Comparison of ENCODE assay signal across 1 cellular context in the genomic region with DNA sequence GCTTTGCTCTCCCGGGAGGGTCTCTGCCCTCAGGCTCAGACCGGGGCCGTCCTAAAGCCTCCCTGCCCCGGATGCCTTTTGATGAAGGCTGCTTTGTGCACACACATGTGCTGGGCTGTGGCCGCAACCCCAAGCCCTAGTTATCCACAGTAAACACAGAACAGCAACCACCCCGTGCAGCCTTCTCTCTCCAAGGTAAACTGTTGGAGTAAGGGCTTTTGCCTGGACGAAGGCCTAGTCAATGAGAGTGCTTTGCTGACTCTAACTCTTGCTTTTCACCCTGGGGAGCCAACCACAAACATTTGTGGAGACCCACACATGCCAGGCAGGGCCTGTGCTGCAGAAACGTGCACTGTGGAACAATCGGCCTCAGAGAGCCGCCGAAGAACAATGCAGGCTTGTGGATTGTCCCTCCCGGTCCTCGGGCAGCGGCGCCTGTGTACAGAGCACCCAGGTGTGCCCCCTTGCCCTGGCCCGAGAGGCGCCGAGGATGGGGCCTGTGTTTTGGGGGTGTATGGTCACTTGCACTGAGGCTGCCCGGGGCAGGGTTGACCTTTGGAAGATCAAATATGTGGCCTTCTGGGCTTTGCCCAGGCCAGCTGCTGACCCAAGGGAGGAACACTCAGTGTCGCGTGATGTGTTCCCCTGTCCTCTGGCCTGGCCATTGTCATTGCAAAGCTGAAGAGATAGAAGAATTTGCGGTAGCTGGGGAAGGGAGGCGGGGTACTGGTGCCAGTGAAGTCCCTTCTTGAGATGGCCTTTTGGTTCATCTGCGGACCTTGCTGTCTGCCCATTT.
TF ChIP-seq lines count a peak whose summit lies in the region.

No MANE protein-coding gene starts in this region.

TF ChIP-seq in HepG2, 621 proteins besides CTCF, POLR2A, EP300 and RAD21 (continued from another document and continues in another):
- TF ChIP-seq, protein P1, sequence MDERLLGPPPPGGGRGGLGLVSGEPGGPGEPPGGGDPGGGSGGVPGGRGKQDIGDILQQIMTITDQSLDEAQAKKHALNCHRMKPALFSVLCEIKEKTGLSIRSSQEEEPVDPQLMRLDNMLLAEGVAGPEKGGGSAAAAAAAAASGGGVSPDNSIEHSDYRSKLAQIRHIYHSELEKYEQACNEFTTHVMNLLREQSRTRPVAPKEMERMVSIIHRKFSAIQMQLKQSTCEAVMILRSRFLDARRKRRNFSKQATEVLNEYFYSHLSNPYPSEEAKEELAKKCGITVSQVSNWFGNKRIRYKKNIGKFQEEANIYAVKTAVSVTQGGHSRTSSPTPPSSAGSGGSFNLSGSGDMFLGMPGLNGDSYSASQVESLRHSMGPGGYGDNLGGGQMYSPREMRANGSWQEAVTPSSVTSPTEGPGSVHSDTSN (CRISPR knock-in tag; IDR thresholded peaks at IDR 0.05), result no peak
- TF ChIP-seq, protein P2, sequence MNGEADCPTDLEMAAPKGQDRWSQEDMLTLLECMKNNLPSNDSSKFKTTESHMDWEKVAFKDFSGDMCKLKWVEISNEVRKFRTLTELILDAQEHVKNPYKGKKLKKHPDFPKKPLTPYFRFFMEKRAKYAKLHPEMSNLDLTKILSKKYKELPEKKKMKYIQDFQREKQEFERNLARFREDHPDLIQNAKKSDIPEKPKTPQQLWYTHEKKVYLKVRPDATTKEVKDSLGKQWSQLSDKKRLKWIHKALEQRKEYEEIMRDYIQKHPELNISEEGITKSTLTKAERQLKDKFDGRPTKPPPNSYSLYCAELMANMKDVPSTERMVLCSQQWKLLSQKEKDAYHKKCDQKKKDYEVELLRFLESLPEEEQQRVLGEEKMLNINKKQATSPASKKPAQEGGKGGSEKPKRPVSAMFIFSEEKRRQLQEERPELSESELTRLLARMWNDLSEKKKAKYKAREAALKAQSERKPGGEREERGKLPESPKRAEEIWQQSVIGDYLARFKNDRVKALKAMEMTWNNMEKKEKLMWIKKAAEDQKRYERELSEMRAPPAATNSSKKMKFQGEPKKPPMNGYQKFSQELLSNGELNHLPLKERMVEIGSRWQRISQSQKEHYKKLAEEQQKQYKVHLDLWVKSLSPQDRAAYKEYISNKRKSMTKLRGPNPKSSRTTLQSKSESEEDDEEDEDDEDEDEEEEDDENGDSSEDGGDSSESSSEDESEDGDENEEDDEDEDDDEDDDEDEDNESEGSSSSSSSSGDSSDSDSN (CRISPR knock-in tag; IDR thresholded peaks at IDR 0.05), result peak; percentile 91
- TF ChIP-seq ZNF883 (CRISPR knock-in tag; IDR thresholded peaks at IDR 0.05; ENCODE audit: not compliant biosample characterization) (peak; percentile 17), MIER3 (CRISPR knock-in tag; IDR thresholded peaks at IDR 0.05; ENCODE audit: borderline replicate concordance) (0 out of 2 replicates have a peak, but pooled peaks have one; percentile 16), ZNF570 (CRISPR knock-in tag; IDR thresholded peaks at IDR 0.05; ENCODE audit: borderline replicate concordance) (no peak), ZBTB8A (CRISPR knock-in tag; IDR thresholded peaks at IDR 0.05; ENCODE audit: borderline replicate concordance, low read depth) (no peak), NAIF1 (CRISPR knock-in tag; IDR thresholded peaks at IDR 0.05; ENCODE audit: borderline replicate concordance) (0 out of 2 replicates have a peak, but pooled peaks have one; percentile 35), ZC3H4 (CRISPR knock-in tag; IDR thresholded peaks at IDR 0.05; ENCODE audit: borderline replicate concordance) (no peak), MEIS2 (CRISPR knock-in tag; IDR thresholded peaks at IDR 0.05) (peak; percentile 78; the same call in 1 of the 2 replicates), ARID4A (CRISPR knock-in tag; IDR thresholded peaks at IDR 0.05; ENCODE audit: borderline replicate concordance) (peak; percentile 74; the same call in 1 of the 2 replicates), ZNF567 (CRISPR knock-in tag; IDR thresholded peaks at IDR 0.05; ENCODE audit: borderline replicate concordance) (peak; percentile 50; the same call in 1 of the 2 replicates), BRF2 (CRISPR knock-in tag; IDR thresholded peaks at IDR 0.05) (no peak), IKZF4 (CRISPR knock-in tag; IDR thresholded peaks at IDR 0.05; ENCODE audit: borderline replicate concordance, low read depth, not compliant biosample characterization) (no peak), FOXP1 (IDR thresholded peaks at IDR 0.05) (no peak), FOXP1 (CRISPR knock-in tag; IDR thresholded peaks at IDR 0.05) (peak; percentile 60), SCMH1 (CRISPR knock-in tag; IDR thresholded peaks at IDR 0.05; ENCODE audit: borderline replicate concordance) (no peak), CREM (IDR thresholded peaks at IDR 0.05) (peak; percentile 68; the same call in 1 of the 2 replicates), CREM (CRISPR knock-in tag; IDR thresholded peaks at IDR 0.05) (no peak), ZNF225 (CRISPR knock-in tag; IDR thresholded peaks at IDR 0.05) (peak; percentile 61; the same call in 1 of the 2 replicates), THAP9 (CRISPR knock-in tag; IDR thresholded peaks at IDR 0.05; ENCODE audit: borderline replicate concordance) (peak; percentile 82; the same call in 1 of the 2 replicates), CBFB (CRISPR knock-in tag; IDR thresholded peaks at IDR 0.05) (0 out of 2 replicates have a peak, but pooled peaks have one; percentile 44), RFX3 (CRISPR knock-in tag; IDR thresholded peaks at IDR 0.05) (no peak), ZNF614 (CRISPR knock-in tag; IDR thresholded peaks at IDR 0.05; ENCODE audit: borderline replicate concordance) (no peak), NCOR1 (IDR thresholded peaks at IDR 0.05; ENCODE audit: borderline replicate concordance, low read length) (peak; percentile 85), XBP1 (CRISPR knock-in tag; IDR thresholded peaks at IDR 0.05) (no peak)
- TF ChIP-seq, protein P3, sequence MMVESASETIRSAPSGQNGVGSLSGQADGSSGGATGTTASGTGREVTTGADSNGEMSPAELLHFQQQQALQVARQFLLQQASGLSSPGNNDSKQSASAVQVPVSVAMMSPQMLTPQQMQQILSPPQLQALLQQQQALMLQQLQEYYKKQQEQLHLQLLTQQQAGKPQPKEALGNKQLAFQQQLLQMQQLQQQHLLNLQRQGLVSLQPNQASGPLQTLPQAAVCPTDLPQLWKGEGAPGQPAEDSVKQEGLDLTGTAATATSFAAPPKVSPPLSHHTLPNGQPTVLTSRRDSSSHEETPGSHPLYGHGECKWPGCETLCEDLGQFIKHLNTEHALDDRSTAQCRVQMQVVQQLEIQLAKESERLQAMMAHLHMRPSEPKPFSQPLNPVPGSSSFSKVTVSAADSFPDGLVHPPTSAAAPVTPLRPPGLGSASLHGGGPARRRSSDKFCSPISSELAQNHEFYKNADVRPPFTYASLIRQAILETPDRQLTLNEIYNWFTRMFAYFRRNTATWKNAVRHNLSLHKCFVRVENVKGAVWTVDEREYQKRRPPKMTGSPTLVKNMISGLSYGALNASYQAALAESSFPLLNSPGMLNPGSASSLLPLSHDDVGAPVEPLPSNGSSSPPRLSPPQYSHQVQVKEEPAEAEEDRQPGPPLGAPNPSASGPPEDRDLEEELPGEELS (CRISPR knock-in tag; IDR thresholded peaks at IDR 0.05), result peak; percentile 78
- TF ChIP-seq, protein P4, sequence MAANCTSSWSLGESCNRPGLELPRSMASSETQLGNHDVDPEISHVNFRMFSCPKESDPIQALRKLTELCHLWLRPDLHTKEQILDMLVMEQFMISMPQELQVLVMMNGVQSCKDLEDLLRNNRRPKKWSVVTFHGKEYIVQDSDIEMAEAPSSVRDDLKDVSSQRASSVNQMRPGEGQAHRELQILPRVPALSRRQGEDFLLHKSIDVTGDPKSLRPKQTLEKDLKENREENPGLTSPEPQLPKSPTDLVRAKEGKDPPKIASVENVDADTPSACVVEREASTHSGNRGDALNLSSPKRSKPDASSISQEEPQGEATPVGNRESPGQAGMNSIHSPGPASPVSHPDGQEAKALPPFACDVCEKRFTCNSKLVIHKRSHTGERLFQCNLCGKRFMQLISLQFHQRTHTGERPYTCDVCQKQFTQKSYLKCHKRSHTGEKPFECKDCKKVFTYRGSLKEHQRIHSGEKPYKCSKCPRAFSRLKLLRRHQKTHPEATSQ (CRISPR knock-in tag; IDR thresholded peaks at IDR 0.05; ENCODE audit: borderline replicate concordance), result peak; percentile 10; the same call in 1 of the 2 replicates
- TF ChIP-seq, protein P5, sequence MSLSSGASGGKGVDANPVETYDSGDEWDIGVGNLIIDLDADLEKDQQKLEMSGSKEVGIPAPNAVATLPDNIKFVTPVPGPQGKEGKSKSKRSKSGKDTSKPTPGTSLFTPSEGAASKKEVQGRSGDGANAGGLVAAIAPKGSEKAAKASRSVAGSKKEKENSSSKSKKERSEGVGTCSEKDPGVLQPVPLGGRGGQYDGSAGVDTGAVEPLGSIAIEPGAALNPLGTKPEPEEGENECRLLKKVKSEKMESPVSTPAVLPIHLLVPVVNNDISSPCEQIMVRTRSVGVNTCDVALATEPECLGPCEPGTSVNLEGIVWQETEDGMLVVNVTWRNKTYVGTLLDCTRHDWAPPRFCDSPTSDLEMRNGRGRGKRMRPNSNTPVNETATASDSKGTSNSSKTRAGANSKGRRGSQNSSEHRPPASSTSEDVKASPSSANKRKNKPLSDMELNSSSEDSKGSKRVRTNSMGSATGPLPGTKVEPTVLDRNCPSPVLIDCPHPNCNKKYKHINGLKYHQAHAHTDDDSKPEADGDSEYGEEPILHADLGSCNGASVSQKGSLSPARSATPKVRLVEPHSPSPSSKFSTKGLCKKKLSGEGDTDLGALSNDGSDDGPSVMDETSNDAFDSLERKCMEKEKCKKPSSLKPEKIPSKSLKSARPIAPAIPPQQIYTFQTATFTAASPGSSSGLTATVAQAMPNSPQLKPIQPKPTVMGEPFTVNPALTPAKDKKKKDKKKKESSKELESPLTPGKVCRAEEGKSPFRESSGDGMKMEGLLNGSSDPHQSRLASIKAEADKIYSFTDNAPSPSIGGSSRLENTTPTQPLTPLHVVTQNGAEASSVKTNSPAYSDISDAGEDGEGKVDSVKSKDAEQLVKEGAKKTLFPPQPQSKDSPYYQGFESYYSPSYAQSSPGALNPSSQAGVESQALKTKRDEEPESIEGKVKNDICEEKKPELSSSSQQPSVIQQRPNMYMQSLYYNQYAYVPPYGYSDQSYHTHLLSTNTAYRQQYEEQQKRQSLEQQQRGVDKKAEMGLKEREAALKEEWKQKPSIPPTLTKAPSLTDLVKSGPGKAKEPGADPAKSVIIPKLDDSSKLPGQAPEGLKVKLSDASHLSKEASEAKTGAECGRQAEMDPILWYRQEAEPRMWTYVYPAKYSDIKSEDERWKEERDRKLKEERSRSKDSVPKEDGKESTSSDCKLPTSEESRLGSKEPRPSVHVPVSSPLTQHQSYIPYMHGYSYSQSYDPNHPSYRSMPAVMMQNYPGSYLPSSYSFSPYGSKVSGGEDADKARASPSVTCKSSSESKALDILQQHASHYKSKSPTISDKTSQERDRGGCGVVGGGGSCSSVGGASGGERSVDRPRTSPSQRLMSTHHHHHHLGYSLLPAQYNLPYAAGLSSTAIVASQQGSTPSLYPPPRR (CRISPR knock-in tag; IDR thresholded peaks at IDR 0.05; ENCODE audit: borderline replicate concordance), result peak; percentile 61; the same call in 1 of the 2 replicates
